9 cellular contexts compared by ENCODE assay signal in the genomic region with DNA sequence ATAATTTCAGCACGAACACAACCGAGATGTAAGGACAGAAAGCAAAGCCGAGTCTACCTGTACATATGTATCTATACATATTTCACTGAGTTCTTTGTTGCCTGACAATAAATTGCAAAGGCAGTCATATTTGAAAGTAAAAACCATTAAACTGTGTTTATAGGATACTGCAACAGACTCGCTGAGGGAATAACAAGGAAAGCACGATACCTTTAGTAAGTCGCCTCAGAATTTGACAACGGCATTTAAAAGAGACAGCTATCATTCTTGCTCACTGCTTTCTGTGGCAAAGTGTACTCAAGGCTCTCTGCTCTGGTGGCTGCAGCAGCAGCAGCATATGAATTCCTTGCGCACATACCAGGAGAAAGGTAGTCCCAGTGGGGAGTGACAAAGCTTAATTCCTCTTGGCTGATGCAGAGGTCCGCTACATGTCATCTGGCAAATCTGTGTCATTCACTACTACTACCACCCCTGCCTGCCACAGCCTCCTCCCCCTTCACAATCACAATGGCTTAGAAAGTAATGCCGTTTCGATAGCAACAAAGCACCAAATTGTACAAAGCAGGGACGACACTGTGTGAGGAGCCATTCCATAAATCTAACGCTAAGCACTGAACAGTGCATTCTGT. TPM values are rescaled to one million over a fixed set of nuclear protein-coding genes. Genes with fewer than 3 reads are reported as not detected.
DNase-seq lines count a peak whose midpoint lies in the region; ATAC-seq and TF ChIP-seq lines count a peak whose summit lies in the region.
"Had no signal": no experiment of that assay in that cellular context is flagged by ENCODE, and none has a peak within 500 bp of the region (broad histone marks: within the 10 kb centered on the region; RNA-seq: fewer than 3 reads in every experiment).

A gene with protein sequence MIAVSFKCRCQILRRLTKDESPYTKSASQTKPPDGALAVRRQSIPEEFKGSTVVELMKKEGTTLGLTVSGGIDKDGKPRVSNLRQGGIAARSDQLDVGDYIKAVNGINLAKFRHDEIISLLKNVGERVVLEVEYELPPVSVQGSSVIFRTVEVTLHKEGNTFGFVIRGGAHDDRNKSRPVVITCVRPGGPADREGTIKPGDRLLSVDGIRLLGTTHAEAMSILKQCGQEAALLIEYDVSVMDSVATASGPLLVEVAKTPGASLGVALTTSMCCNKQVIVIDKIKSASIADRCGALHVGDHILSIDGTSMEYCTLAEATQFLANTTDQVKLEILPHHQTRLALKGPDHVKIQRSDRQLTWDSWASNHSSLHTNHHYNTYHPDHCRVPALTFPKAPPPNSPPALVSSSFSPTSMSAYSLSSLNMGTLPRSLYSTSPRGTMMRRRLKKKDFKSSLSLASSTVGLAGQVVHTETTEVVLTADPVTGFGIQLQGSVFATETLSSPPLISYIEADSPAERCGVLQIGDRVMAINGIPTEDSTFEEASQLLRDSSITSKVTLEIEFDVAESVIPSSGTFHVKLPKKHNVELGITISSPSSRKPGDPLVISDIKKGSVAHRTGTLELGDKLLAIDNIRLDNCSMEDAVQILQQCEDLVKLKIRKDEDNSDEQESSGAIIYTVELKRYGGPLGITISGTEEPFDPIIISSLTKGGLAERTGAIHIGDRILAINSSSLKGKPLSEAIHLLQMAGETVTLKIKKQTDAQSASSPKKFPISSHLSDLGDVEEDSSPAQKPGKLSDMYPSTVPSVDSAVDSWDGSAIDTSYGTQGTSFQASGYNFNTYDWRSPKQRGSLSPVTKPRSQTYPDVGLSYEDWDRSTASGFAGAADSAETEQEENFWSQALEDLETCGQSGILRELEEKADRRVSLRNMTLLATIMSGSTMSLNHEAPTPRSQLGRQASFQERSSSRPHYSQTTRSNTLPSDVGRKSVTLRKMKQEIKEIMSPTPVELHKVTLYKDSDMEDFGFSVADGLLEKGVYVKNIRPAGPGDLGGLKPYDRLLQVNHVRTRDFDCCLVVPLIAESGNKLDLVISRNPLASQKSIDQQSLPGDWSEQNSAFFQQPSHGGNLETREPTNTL (minus strand): TSS at position 437 of the 629 bp plus-strand sequence. CDS start 172 bp downstream, at position 265.

- no peaks in the 10 kb centered on the region for H4K20me1 ChIP-seq in DOHH2 (ENCODE audit: control insufficient read depth, insufficient read depth, low read depth, low read length)

- H2BK5ac ChIP-seq in neuronal stem cell (ENCODE audit: low read length) = no peak within 1 kb of the TSS

- no peak within 1 kb of the TSS for H2BK12ac ChIP-seq in neuronal stem cell (ENCODE audit: low read length)

- peak within 1 kb of the TSS; percentile 99 for H3K4me2 ChIP-seq in DOHH2 (ENCODE audit: low read length)
- no peak within 1 kb of the TSS for H3K4me2 ChIP-seq in neuronal stem cell (ENCODE audit: insufficient read depth, low read length, poor library complexity, severe bottlenecking)

- H3K36me3 ChIP-seq in DOHH2 (ENCODE audit: control insufficient read depth, low read length) (no peaks in the 10 kb centered on the region), neuronal stem cell (replicated peaks in 1 of 2; ENCODE audit: control insufficient read depth in 2 of 2, insufficient read depth in 2 of 2, low read length in 2 of 2) (no peaks in the 10 kb centered on the region)

- ATAC-seq in esophagus mucosa = peak; percentile 36
- no peak for ATAC-seq in HG03139 (IDR thresholded peaks at IDR 0.05; ENCODE audit: unreplicated experiment)

- H2AK5ac ChIP-seq in neuronal stem cell (ENCODE audit: low read depth, low read length) = no peak within 1 kb of the TSS

- H3K27me3 Mint-ChIP-seq in chondrocyte (ENCODE audit: low read depth) = peaks cover 6% of the 10 kb centered on the region

- H3K79me1 ChIP-seq in neuronal stem cell (ENCODE audit: low read depth, low read length) = no peaks in the 10 kb centered on the region

- no peaks in the 10 kb centered on the region for H3K9me3 Mint-ChIP-seq in chondrocyte (ENCODE audit: low read depth)

- H3K36me3 Mint-ChIP-seq in chondrocyte (ENCODE audit: low read depth) = no peaks in the 10 kb centered on the region

- no peak within 1 kb of the TSS for H4K8ac ChIP-seq in neuronal stem cell (ENCODE audit: low read depth, low read length)

- H3K4me1 Mint-ChIP-seq in chondrocyte (ENCODE audit: low read depth) = peaks cover 21% of the 10 kb centered on the region

- no peak within 1 kb of the TSS for H3K18ac ChIP-seq in neuronal stem cell (ENCODE audit: low read length)

- H3K4me3 ChIP-seq in DOHH2 (ENCODE audit: low read length) (peak within 1 kb of the TSS; percentile 83), neuronal stem cell (ENCODE audit: low read length in 2 of 2) (peak within 1 kb of the TSS in 1 of 2 donors; percentile 44)

- H2BK15ac ChIP-seq in neuronal stem cell (ENCODE audit: low read length) = no peak within 1 kb of the TSS

- H3F3A ChIP-seq in DOHH2 (ENCODE audit: control insufficient read depth, insufficient read depth) = 0 out of 2 replicates have a peak, but pooled peaks cover 2% of the 10 kb centered on the region

- H3K23ac ChIP-seq in neuronal stem cell (ENCODE audit: low read depth, low read length, poor library complexity) = no peak within 1 kb of the TSS

- peak within 1 kb of the TSS; percentile 59 for H3K27ac ChIP-seq in DOHH2 (ENCODE audit: low read depth, low read length)
- peak within 1 kb of the TSS; percentile 55 for H3K27ac ChIP-seq in neuronal stem cell (replicated peaks; ENCODE audit: low read length)

- no peak for TF ChIP-seq CTCF in DOHH2 (IDR thresholded peaks at IDR 0.05; ENCODE audit: low read depth, low read length, poor library complexity, severe bottlenecking)
- no peak for TF ChIP-seq CTCF in chondrocyte (IDR thresholded peaks at IDR 0.05)

- H3K79me2 ChIP-seq in DOHH2 (ENCODE audit: control insufficient read depth, low read length) = peaks cover 20% of the 10 kb centered on the region

- no peak within 1 kb of the TSS for H3K14ac ChIP-seq in neuronal stem cell (ENCODE audit: low read length)

- H3K27me3 ChIP-seq in DOHH2 (ENCODE audit: control insufficient read depth, low read length) (no peaks in the 10 kb centered on the region), neuronal stem cell (ENCODE audit: control insufficient read depth in 3 of 3, insufficient read depth in 3 of 3, low read depth in 1 of 3, low read length in 3 of 3) (no peaks in the 10 kb centered on the region)

- no peak within 1 kb of the TSS for H3K9ac ChIP-seq in neuronal stem cell (ENCODE audit: low read depth, low read length, poor library complexity)

- peak within 1 kb of the TSS; percentile 78 for H2AFZ ChIP-seq in neuronal stem cell (ENCODE audit: low read length)

- H3K9me3 ChIP-seq in DOHH2 (ENCODE audit: control insufficient read depth, insufficient read depth, low read length) (no peaks in the 10 kb centered on the region), neuronal stem cell (replicated peaks in 1 of 2; ENCODE audit: control insufficient read depth in 2 of 2, insufficient read depth in 1 of 2, low read depth in 1 of 2, low read length in 2 of 2) (no peaks in the 10 kb centered on the region)

- no peak within 1 kb of the TSS for H2BK120ac ChIP-seq in neuronal stem cell (ENCODE audit: low read depth, low read length)

- no peak within 1 kb of the TSS for H3K27ac Mint-ChIP-seq in chondrocyte (ENCODE audit: unreplicated experiment)

- peak; percentile 63 for DNase-seq in NCI-H345 treated with DMSO at 0.1 percent for 48 hours (lab: John Stamatoyannopoulos, UW; ENCODE audit: unreplicated experiment)
- peak; percentile 30 for DNase-seq in neuronal stem cell (ENCODE audit: low spot score)
- no peak for DNase-seq in activated CD4-positive, CD25-positive, alpha-beta regulatory T cell (lab: John Stamatoyannopoulos, UW)
- no peak for DNase-seq in chondrocyte (ENCODE audit: low spot score)
- no peak for DNase-seq in glomerular visceral epithelial cell (ENCODE audit: extremely low spot score)
- DNase-seq: HCEC 1CT had no signal

- no peaks in the 10 kb centered on the region for H3K9me2 ChIP-seq in DOHH2 (replicated peaks; ENCODE audit: control insufficient read depth, low read length)

- no peak within 1 kb of the TSS for H3K4me3 Mint-ChIP-seq in chondrocyte (ENCODE audit: unreplicated experiment)

- H3K4ac ChIP-seq in neuronal stem cell (ENCODE audit: low read length) = no peak within 1 kb of the TSS

- no CpG with 5 or more reads among the region's 13 CpGs for WGBS in neuronal stem cell (ENCODE audit: extremely low coverage in 2 of 2, insufficient read length in 2 of 2, insufficient replicate concordance in 1 of 2), 2 donors

- H3K4me1 ChIP-seq in DOHH2 (ENCODE audit: control insufficient read depth, low read length) = peaks cover 98% of the 10 kb centered on the region
- H3K4me1 ChIP-seq in neuronal stem cell (ENCODE audit: control insufficient read depth in 2 of 2, insufficient read depth in 1 of 2, low read depth in 1 of 2, low read length in 2 of 2) = peaks cover 10 to 21% of the 10 kb centered on the region in 2 donors

- H4K91ac ChIP-seq in neuronal stem cell (ENCODE audit: low read depth, low read length, poor library complexity) = no peak within 1 kb of the TSS

RNA-seq across cellular contexts. Expression of the gene that starts here (rescaled TPM):
- 20.1 TPM for total RNA-seq in esophagus mucosa
- polyA plus RNA-seq in neuronal stem cell (2013, experiment 1 of 2) = 12.6 TPM
- 12.4 TPM for polyA plus RNA-seq in neuronal stem cell (2013, experiment 2 of 2)
- total RNA-seq in chondrocyte = 5.0 to 10.1 TPM (median 7.8 TPM) in 3 replicates

Comparison
In these comparisons a context has a peak if more than half of its experiments do, and no peak if none do; other contexts are left out.
1. DNase-seq: peak in NCI-H345 treated with DMSO at 0.1 percent for 48 hours (single experiment) and neuronal stem cell (single experiment); none in activated CD4-positive, CD25-positive, alpha-beta regulatory T cell (0 of 4), chondrocyte (single experiment) and glomerular visceral epithelial cell (single experiment).